Comparison of ENCODE assay signal across 18 cellular contexts in the genomic region with DNA sequence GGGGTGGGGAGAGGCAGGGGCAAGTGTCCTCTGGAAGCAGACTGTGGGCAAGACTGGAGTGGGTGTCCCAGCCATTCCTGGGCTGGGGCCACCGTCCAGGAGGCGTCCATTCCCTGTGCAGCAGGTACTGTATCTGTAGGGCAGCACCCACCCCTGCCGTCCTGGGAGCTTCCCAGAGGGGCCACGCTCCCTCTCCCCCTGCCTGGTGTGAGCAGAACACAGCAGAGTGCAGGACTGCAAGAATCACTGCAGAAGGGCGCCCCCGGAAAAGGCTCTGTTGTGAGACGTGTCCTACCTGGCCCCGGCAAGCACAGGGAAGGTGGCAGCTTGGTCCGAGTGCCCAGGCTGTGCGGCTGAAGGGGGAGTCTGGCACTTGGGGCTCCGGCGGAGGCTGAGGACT.
DNase-seq lines count a peak whose midpoint lies in the region; ATAC-seq and TF ChIP-seq lines count a peak whose summit lies in the region.
"Had no signal": no experiment of that assay in that cellular context is flagged by ENCODE, and none has a peak within 500 bp of the region (broad histone marks: within the 10 kb centered on the region; RNA-seq: fewer than 3 reads in every experiment).

No MANE protein-coding gene starts in this region.

- no peaks in the 10 kb centered on the region for H4K20me1 ChIP-seq in osteoblast (ENCODE audit: insufficient read depth, low read length)

- H3K27me3 ChIP-seq in osteoblast (ENCODE audit: insufficient read depth, low read length), result no peaks in the 10 kb centered on the region

- no peak overlapping the region for H3K4me3 ChIP-seq in osteoblast (ENCODE audit: insufficient read depth, low read length)
- H3K4me3 ChIP-seq: GM23248 had no signal

- H3K79me2 ChIP-seq in osteoblast (ENCODE audit: insufficient read depth, low read length), result no peaks in the 10 kb centered on the region

- intact Hi-C loops in activated CD4-positive, alpha-beta memory T cell treated with anti-CD3 and anti-CD28 coated beads for 36 hours (cut with micrococcal nuclease), result no loop called here
- intact Hi-C loops in activated naive CD4-positive, alpha-beta T cell treated with anti-CD3 and anti-CD28 coated beads for 36 hours (cut with micrococcal nuclease), result no loop called here
- intact Hi-C loops in activated CD4-positive, alpha-beta T cell treated with anti-CD3 and anti-CD28 coated beads, Interleukin-2, amount 10 ng/mL, durations not matched to agents 24 days and 14 days (cut with micrococcal nuclease), result no loop called here

- TF ChIP-seq CTCF in glutamatergic neuron (IDR thresholded peaks at IDR 0.05; ENCODE audit: partially characterized antibody, unreplicated experiment) (no peak), osteoblast (IDR thresholded peaks at IDR 0.05; ENCODE audit: extremely low read depth, low read depth, low read length) (no peak)

- no peak overlapping the region for H2AFZ ChIP-seq in osteoblast (ENCODE audit: low read length)
- H2AFZ ChIP-seq: GM23248 had no signal

- no peak overlapping the region for H3K27ac ChIP-seq in osteoblast (ENCODE audit: low read depth, low read length)
- H3K27ac ChIP-seq: 22Rv1, GM23248 had no signal

- POLR2A ChIA-PET in activated CD4-positive, alpha-beta memory T cell treated with anti-CD3 and anti-CD28 coated beads for 36 hours (lab: Charles Lee), result no interaction called here
- POLR2A ChIA-PET in activated CD4-positive, alpha-beta memory T cell treated with anti-CD3 and anti-CD28 coated beads, Interleukin-2, amount 10 ng/mL, durations not matched to agents 7 days and 5 days (lab: Charles Lee), result no interaction called here

- H3K36me3 Mint-ChIP-seq in activated CD4-positive, alpha-beta memory T cell treated with anti-CD3 and anti-CD28 coated beads for 36 hours, result peaks cover 5% of the 10 kb centered on the region
- peaks cover 22% of the 10 kb centered on the region for H3K36me3 Mint-ChIP-seq in activated CD4-positive, alpha-beta memory T cell treated with anti-CD3 and anti-CD28 coated beads, Interleukin-2, amount 10 ng/mL, durations not matched to agents 7 days and 5 days (ENCODE audit: low read depth)
- no peaks in the 10 kb centered on the region for H3K36me3 Mint-ChIP-seq in glutamatergic neuron (ENCODE audit: unreplicated experiment)
- H3K36me3 Mint-ChIP-seq in activated naive CD4-positive, alpha-beta T cell treated with anti-CD3 and anti-CD28 coated beads for 36 hours (ENCODE audit: low read depth), result peaks cover 3% of the 10 kb centered on the region
- peaks cover 9% of the 10 kb centered on the region for H3K36me3 Mint-ChIP-seq in activated CD4-positive, alpha-beta T cell treated with anti-CD3 and anti-CD28 coated beads, Interleukin-2, amount 10 ng/mL, durations not matched to agents 24 days and 14 days (ENCODE audit: low read depth)

- CTCF ChIA-PET in activated CD4-positive, alpha-beta memory T cell treated with anti-CD3 and anti-CD28 coated beads for 36 hours (lab: Charles Lee), result no interaction called here
- CTCF ChIA-PET in activated CD4-positive, alpha-beta memory T cell treated with anti-CD3 and anti-CD28 coated beads, Interleukin-2, amount 10 ng/mL, durations not matched to agents 7 days and 5 days (lab: Charles Lee), result no interaction called here
- CTCF ChIA-PET in activated naive CD4-positive, alpha-beta T cell treated with anti-CD3 and anti-CD28 coated beads for 36 hours (lab: Charles Lee), result interaction anchor here (1.6 kb wide), 1 partner anchor 74 kb away, joined by 3 read pairs; no protein-coding TSS in a partner anchor

- ATAC-seq in GM21423 (IDR thresholded peaks at IDR 0.05; ENCODE audit: unreplicated experiment), result no peak

- no peak for DNase-seq in activated CD4-positive, alpha-beta memory T cell treated with anti-CD3 and anti-CD28 coated beads for 36 hours
- no peak for DNase-seq in activated CD4-positive, alpha-beta memory T cell treated with anti-CD3 and anti-CD28 coated beads, Interleukin-2, amount 10 ng/mL, durations not matched to agents 7 days and 5 days
- no peak for DNase-seq in glutamatergic neuron
- peak; percentile 83 for DNase-seq in osteoblast (ENCODE audit: insufficient read length, low spot score, missing footprints)
- DNase-seq in activated naive CD4-positive, alpha-beta T cell treated with anti-CD3 and anti-CD28 coated beads for 36 hours, result no peak
- DNase-seq in activated CD4-positive, alpha-beta T cell treated with anti-CD3 and anti-CD28 coated beads, Interleukin-2, amount 10 ng/mL, durations not matched to agents 24 days and 14 days, result no peak
- DNase-seq: Calu3; CD4-positive, alpha-beta memory T cell; COR-L47; DMS53; DMS79 treated with DMSO at 0.1 percent for 48 hours; GF-D8; GM23248; H7; HCEC 1CT had no signal

- no peak overlapping the region for H3K4me3 Mint-ChIP-seq in activated CD4-positive, alpha-beta memory T cell treated with anti-CD3 and anti-CD28 coated beads for 36 hours
- H3K4me3 Mint-ChIP-seq in activated CD4-positive, alpha-beta memory T cell treated with anti-CD3 and anti-CD28 coated beads, Interleukin-2, amount 10 ng/mL, durations not matched to agents 7 days and 5 days, result no peak overlapping the region
- peak overlapping the region; percentile 68 for H3K4me3 Mint-ChIP-seq in glutamatergic neuron (ENCODE audit: unreplicated experiment)
- no peak overlapping the region for H3K4me3 Mint-ChIP-seq in activated naive CD4-positive, alpha-beta T cell treated with anti-CD3 and anti-CD28 coated beads for 36 hours
- no peak overlapping the region for H3K4me3 Mint-ChIP-seq in activated CD4-positive, alpha-beta T cell treated with anti-CD3 and anti-CD28 coated beads, Interleukin-2, amount 10 ng/mL, durations not matched to agents 24 days and 14 days
- H3K4me3 Mint-ChIP-seq: B cell; CD4-positive, alpha-beta memory T cell had no signal

- H3K4me1 Mint-ChIP-seq in activated CD4-positive, alpha-beta memory T cell treated with anti-CD3 and anti-CD28 coated beads for 36 hours (ENCODE audit: low read depth), result peaks cover 24% of the 10 kb centered on the region
- peaks cover 25% of the 10 kb centered on the region for H3K4me1 Mint-ChIP-seq in activated CD4-positive, alpha-beta memory T cell treated with anti-CD3 and anti-CD28 coated beads, Interleukin-2, amount 10 ng/mL, durations not matched to agents 7 days and 5 days
- H3K4me1 Mint-ChIP-seq in glutamatergic neuron (ENCODE audit: low read depth, unreplicated experiment), result peaks cover 31% of the 10 kb centered on the region
- H3K4me1 Mint-ChIP-seq in activated naive CD4-positive, alpha-beta T cell treated with anti-CD3 and anti-CD28 coated beads for 36 hours (ENCODE audit: low read depth), result peaks cover 11% of the 10 kb centered on the region
- peaks cover 5% of the 10 kb centered on the region for H3K4me1 Mint-ChIP-seq in activated CD4-positive, alpha-beta T cell treated with anti-CD3 and anti-CD28 coated beads, Interleukin-2, amount 10 ng/mL, durations not matched to agents 24 days and 14 days

- H3K27me3 Mint-ChIP-seq in activated CD4-positive, alpha-beta memory T cell treated with anti-CD3 and anti-CD28 coated beads for 36 hours, result no peaks in the 10 kb centered on the region
- no peaks in the 10 kb centered on the region for H3K27me3 Mint-ChIP-seq in activated CD4-positive, alpha-beta memory T cell treated with anti-CD3 and anti-CD28 coated beads, Interleukin-2, amount 10 ng/mL, durations not matched to agents 7 days and 5 days
- H3K27me3 Mint-ChIP-seq in glutamatergic neuron (ENCODE audit: unreplicated experiment), result peaks cover 6% of the 10 kb centered on the region
- H3K27me3 Mint-ChIP-seq in activated naive CD4-positive, alpha-beta T cell treated with anti-CD3 and anti-CD28 coated beads for 36 hours (ENCODE audit: low read depth), result no peaks in the 10 kb centered on the region
- H3K27me3 Mint-ChIP-seq in activated CD4-positive, alpha-beta T cell treated with anti-CD3 and anti-CD28 coated beads, Interleukin-2, amount 10 ng/mL, durations not matched to agents 24 days and 14 days, result no peaks in the 10 kb centered on the region
- H3K27me3 Mint-ChIP-seq: B cell; CD4-positive, alpha-beta memory T cell had no signal

- H3K4me1 ChIP-seq in osteoblast (ENCODE audit: insufficient read depth, low read length), result no peaks in the 10 kb centered on the region

- H3K27ac Mint-ChIP-seq in activated CD4-positive, alpha-beta memory T cell treated with anti-CD3 and anti-CD28 coated beads for 36 hours, result peak overlapping the region; percentile 28
- no peak overlapping the region for H3K27ac Mint-ChIP-seq in activated CD4-positive, alpha-beta memory T cell treated with anti-CD3 and anti-CD28 coated beads, Interleukin-2, amount 10 ng/mL, durations not matched to agents 7 days and 5 days
- H3K27ac Mint-ChIP-seq in glutamatergic neuron (ENCODE audit: unreplicated experiment), result no peak overlapping the region
- H3K27ac Mint-ChIP-seq in activated naive CD4-positive, alpha-beta T cell treated with anti-CD3 and anti-CD28 coated beads for 36 hours, result no peak overlapping the region
- H3K27ac Mint-ChIP-seq in activated CD4-positive, alpha-beta T cell treated with anti-CD3 and anti-CD28 coated beads, Interleukin-2, amount 10 ng/mL, durations not matched to agents 24 days and 14 days, result no peak overlapping the region
- H3K27ac Mint-ChIP-seq: B cell had no signal

- H3K9me3 Mint-ChIP-seq in activated CD4-positive, alpha-beta memory T cell treated with anti-CD3 and anti-CD28 coated beads for 36 hours, result no peaks in the 10 kb centered on the region
- no peaks in the 10 kb centered on the region for H3K9me3 Mint-ChIP-seq in activated CD4-positive, alpha-beta memory T cell treated with anti-CD3 and anti-CD28 coated beads, Interleukin-2, amount 10 ng/mL, durations not matched to agents 7 days and 5 days
- peaks cover 8% of the 10 kb centered on the region for H3K9me3 Mint-ChIP-seq in glutamatergic neuron (ENCODE audit: unreplicated experiment)
- no peaks in the 10 kb centered on the region for H3K9me3 Mint-ChIP-seq in activated naive CD4-positive, alpha-beta T cell treated with anti-CD3 and anti-CD28 coated beads for 36 hours
- no peaks in the 10 kb centered on the region for H3K9me3 Mint-ChIP-seq in activated CD4-positive, alpha-beta T cell treated with anti-CD3 and anti-CD28 coated beads, Interleukin-2, amount 10 ng/mL, durations not matched to agents 24 days and 14 days
- H3K9me3 Mint-ChIP-seq: CD4-positive, alpha-beta memory T cell had no signal

- no peaks in the 10 kb centered on the region for H3K9me3 ChIP-seq in osteoblast (ENCODE audit: low read depth, low read length)

- no peak overlapping the region for H3K4me2 ChIP-seq in osteoblast (ENCODE audit: insufficient read depth, low read length)

- peaks cover 4% of the 10 kb centered on the region for H3K36me3 ChIP-seq in osteoblast (ENCODE audit: insufficient read depth, low read length)
